11 cellular contexts compared by ENCODE assay signal in the genomic region with DNA sequence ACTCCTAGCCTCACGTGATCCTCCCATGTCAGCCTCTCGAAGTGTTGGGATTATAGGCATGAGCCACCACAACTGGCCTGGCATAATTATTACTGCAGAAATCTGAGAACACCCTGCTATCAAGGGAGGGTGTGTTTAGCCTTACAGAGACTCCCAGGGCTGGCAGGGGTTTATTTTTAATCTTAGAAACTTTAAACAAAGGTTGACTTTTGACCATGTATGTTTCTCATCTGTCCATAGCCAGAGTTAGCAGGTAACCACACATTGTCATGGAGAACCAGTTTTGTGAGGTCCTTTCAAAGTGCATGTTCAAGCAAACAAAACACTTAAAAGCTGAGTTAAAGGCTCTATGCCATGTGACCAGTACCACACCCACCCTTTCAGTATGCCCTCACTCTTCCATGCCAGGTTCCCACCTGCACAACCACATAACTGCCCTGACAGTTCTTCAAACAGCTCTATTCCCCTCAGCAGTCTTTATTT. TPM values are rescaled to one million over a fixed set of nuclear protein-coding genes. Genes with fewer than 3 reads are reported as not detected.
DNase-seq lines count a peak whose midpoint lies in the region; ATAC-seq, FAIRE-seq and TF ChIP-seq lines count a peak whose summit lies in the region.
"Had no signal": no experiment of that assay in that cellular context is flagged by ENCODE, and none has a peak within 500 bp of the region (broad histone marks: within the 10 kb centered on the region; RNA-seq: fewer than 3 reads in every experiment).

No MANE protein-coding gene starts in this region.

- H3K4me3 Mint-ChIP-seq in CD4-positive, alpha-beta memory T cell: peak overlapping the region in 1 of 8 donors; percentile 47
- no peak overlapping the region for H3K4me3 Mint-ChIP-seq in HFFc6
- no peak overlapping the region for H3K4me3 Mint-ChIP-seq in activated CD4-positive, alpha-beta memory T cell treated with anti-CD3 and anti-CD28 coated beads for 36 hours

- DNase-seq in CD4-positive, alpha-beta memory T cell: no peak
- no peak for DNase-seq in HFFc6
- DNase-seq in activated CD4-positive, alpha-beta memory T cell treated with anti-CD3 and anti-CD28 coated beads for 36 hours: no peak
- DNase-seq in lower lobe of right lung: no peak
- no peak for DNase-seq in AG20443 (ENCODE audit: low spot score)
- DNase-seq in urothelium cell line (ENCODE audit: low spot score): no peak
- DNase-seq in NCI-H446 treated with DMSO at 0.1 percent for 48 hours (lab: John Stamatoyannopoulos, UW): no peak
- DNase-seq: occipital lobe had no signal

- ATAC-seq in lower lobe of right lung (peak; percentile 92 to 94), GM21390 (IDR thresholded peaks at IDR 0.05; ENCODE audit: unreplicated experiment) (no peak)

- POLR2A ChIA-PET in CD4-positive, alpha-beta memory T cell (lab: Charles Lee; ENCODE audit: partially characterized antibody): interaction anchor here (4.2 kb wide), 1 partner anchor 11 kb away, joined by 26 read pairs; the partner anchor contains the start of gene SIAH2
- POLR2A ChIA-PET in activated CD4-positive, alpha-beta memory T cell treated with anti-CD3 and anti-CD28 coated beads for 36 hours (lab: Charles Lee): interaction anchor here (2.3 kb wide), 1 partner anchor 10 kb away, joined by 11 read pairs; no protein-coding TSS in a partner anchor

- H3K27ac ChIP-seq in CD4-positive, alpha-beta memory T cell (ENCODE audit: low read depth, low read length): no peak overlapping the region
- peak overlapping the region; percentile 42 for H3K27ac ChIP-seq in lower lobe of right lung

- no peaks in the 10 kb centered on the region for H3K27me3 ChIP-seq in CD4-positive, alpha-beta memory T cell (ENCODE audit: insufficient read depth, low read length)
- H3K27me3 ChIP-seq in lower lobe of right lung (ENCODE audit: low read depth): no peaks in the 10 kb centered on the region

- H3K27ac Mint-ChIP-seq in CD4-positive, alpha-beta memory T cell: peak overlapping the region in 5 of 7 donors; percentile 35 to 62 (median 48)
- 0 out of 2 replicates have a peak overlapping the region, but pooled peaks have one; percentile 9 for H3K27ac Mint-ChIP-seq in HFFc6
- H3K27ac Mint-ChIP-seq in activated CD4-positive, alpha-beta memory T cell treated with anti-CD3 and anti-CD28 coated beads for 36 hours: peak overlapping the region; percentile 69

- no peak for FAIRE-seq in urothelium cell line (lab: Jason Lieb, UNC)
- FAIRE-seq: endometrium had no signal

- peaks cover 56 to 91% (median 77%) of the 10 kb centered on the region in 4 donors for H3K4me1 Mint-ChIP-seq in CD4-positive, alpha-beta memory T cell
- peaks cover 47% of the 10 kb centered on the region for H3K4me1 Mint-ChIP-seq in HFFc6 (ENCODE audit: low read depth)
- H3K4me1 Mint-ChIP-seq in activated CD4-positive, alpha-beta memory T cell treated with anti-CD3 and anti-CD28 coated beads for 36 hours (ENCODE audit: low read depth): peaks cover 87% of the 10 kb centered on the region

- peaks cover 27 to 33% of the 10 kb centered on the region in 2 donors for H3K36me3 Mint-ChIP-seq in CD4-positive, alpha-beta memory T cell
- H3K36me3 Mint-ChIP-seq in HFFc6 (ENCODE audit: low read depth): peaks cover 20% of the 10 kb centered on the region
- H3K36me3 Mint-ChIP-seq in activated CD4-positive, alpha-beta memory T cell treated with anti-CD3 and anti-CD28 coated beads for 36 hours: peaks cover 78% of the 10 kb centered on the region

- H3K27me3 Mint-ChIP-seq in CD4-positive, alpha-beta memory T cell: no peaks in the 10 kb centered on the region
- H3K27me3 Mint-ChIP-seq in HFFc6 (ENCODE audit: insufficient read depth): no peaks in the 10 kb centered on the region
- H3K27me3 Mint-ChIP-seq in activated CD4-positive, alpha-beta memory T cell treated with anti-CD3 and anti-CD28 coated beads for 36 hours: no peaks in the 10 kb centered on the region

- no peak overlapping the region for H3K4me3 ChIP-seq in CD4-positive, alpha-beta memory T cell (ENCODE audit: low read length in 2 of 2)
- H3K4me3 ChIP-seq in lower lobe of right lung: no peak overlapping the region

- intact Hi-C loops in CD4-positive, alpha-beta memory T cell (cut with micrococcal nuclease): no loop called here
- intact Hi-C loops in activated CD4-positive, alpha-beta memory T cell treated with anti-CD3 and anti-CD28 coated beads for 36 hours (cut with micrococcal nuclease): loop anchor here (1.0 kb wide), 2 partner anchors 8 to 14 kb away; no protein-coding TSS in a partner anchor
- intact Hi-C loops in lower lobe of right lung (cut with DNase I): no loop called here

- no peaks in the 10 kb centered on the region for H3K36me3 ChIP-seq in CD4-positive, alpha-beta memory T cell (ENCODE audit: insufficient read depth, low read length)
- H3K36me3 ChIP-seq in lower lobe of right lung: no peaks in the 10 kb centered on the region

- no peak for TF ChIP-seq CTCF in HFFc6 (IDR thresholded peaks at IDR 0.05)
- TF ChIP-seq CTCF in lower lobe of right lung (IDR thresholded peaks at IDR 0.05): no peak

- CTCF ChIA-PET in CD4-positive, alpha-beta memory T cell (lab: Charles Lee; ENCODE audit: partially characterized antibody): no interaction called here
- CTCF ChIA-PET in activated CD4-positive, alpha-beta memory T cell treated with anti-CD3 and anti-CD28 coated beads for 36 hours (lab: Charles Lee): interaction anchor here (1.0 to 3.2 kb wide), 3 partner anchors 14 to 36 kb away, joined by 3 to 13 read pairs (median 5); no protein-coding TSS in a partner anchor

- H3K4me1 ChIP-seq in CD4-positive, alpha-beta memory T cell (ENCODE audit: insufficient read depth, low read length): peaks cover 63% of the 10 kb centered on the region
- peaks cover 59% of the 10 kb centered on the region for H3K4me1 ChIP-seq in lower lobe of right lung

- no peaks in the 10 kb centered on the region for H3K9me3 Mint-ChIP-seq in CD4-positive, alpha-beta memory T cell
- no peaks in the 10 kb centered on the region for H3K9me3 Mint-ChIP-seq in HFFc6
- no peaks in the 10 kb centered on the region for H3K9me3 Mint-ChIP-seq in activated CD4-positive, alpha-beta memory T cell treated with anti-CD3 and anti-CD28 coated beads for 36 hours

- no peaks in the 10 kb centered on the region for H3K9me3 ChIP-seq in CD4-positive, alpha-beta memory T cell (ENCODE audit: control insufficient read depth in 1 of 2, low read length in 2 of 2)
- H3K9me3 ChIP-seq in lower lobe of right lung: no peaks in the 10 kb centered on the region

RNA-seq across cellular contexts. Expression of gene SIAH2, which starts 11.1 kb away (rescaled TPM):
- total RNA-seq in CD4-positive, alpha-beta memory T cell: 10 to 100 TPM; 28.3 to 29.5 TPM
- 10 to 100 TPM; 35.9 to 48.3 TPM for polyA plus RNA-seq in CD4-positive, alpha-beta memory T cell
- total RNA-seq in HFFc6 (2021; fragmentation: NEBNext Ultra II Directional; extraction: Animal tissue kit (Norgen Biotek cat#: 25700)): 10 to 100 TPM; 14.6 to 18.2 (median 15.9) TPM
- 10 to 100 TPM; 74.0 to 74.9 TPM for total RNA-seq in activated CD4-positive, alpha-beta memory T cell treated with anti-CD3 and anti-CD28 coated beads for 36 hours
- total RNA-seq in lower lobe of right lung: 18.6 TPM

RNA-seq across cellular contexts. Expression of gene ERICH6, which starts 48.1 kb away (rescaled TPM):
- not detected for total RNA-seq in CD4-positive, alpha-beta memory T cell
- under 1 TPM in 1 of 2 donors, not detected in 1; 0.75 TPM for polyA plus RNA-seq in CD4-positive, alpha-beta memory T cell
- total RNA-seq in HFFc6 (2021; fragmentation: NEBNext Ultra II Directional; extraction: Animal tissue kit (Norgen Biotek cat#: 25700)): under 1 TPM in 1 of 6 experiments, not detected in 5; 0.30 TPM
- not detected for total RNA-seq in activated CD4-positive, alpha-beta memory T cell treated with anti-CD3 and anti-CD28 coated beads for 36 hours
- total RNA-seq in lower lobe of right lung: not detected
- total RNA-seq: Daoy, occipital lobe had no signal

Comparison
In these comparisons a context has a peak if more than half of its experiments do, and no peak if none do; other contexts are left out.
1. H3K27ac Mint-ChIP-seq: peak in every context shown above with its lines; median percentile 69 in activated CD4-positive, alpha-beta memory T cell treated with anti-CD3 and anti-CD28 coated beads for 36 hours; 48 in CD4-positive, alpha-beta memory T cell; 9 in HFFc6.